Comparison of ENCODE assay signal across 20 cellular contexts in genomic region chr3:99854899-99855298, GRCh38. TPM values are rescaled to one million over a fixed set of nuclear protein-coding genes. Genes with fewer than 3 reads are reported as not detected.
DNase-seq lines count a peak whose midpoint lies in the region; ATAC-seq, FAIRE-seq and TF ChIP-seq lines count a peak whose summit lies in the region.
"Had no signal": no experiment of that assay in that cellular context is flagged by ENCODE, and none has a peak within 500 bp of the region (broad histone marks: within the 10 kb centered on the region; RNA-seq: fewer than 3 reads in every experiment).

No MANE protein-coding gene starts in this region.

- peaks cover 6% of the 10 kb centered on the region for H3K36me3 ChIP-seq in rectal smooth muscle tissue (ENCODE audit: control insufficient read depth, insufficient read depth, low read length)

- no peaks in the 10 kb centered on the region for H3K9me3 Mint-ChIP-seq in chondrocyte (ENCODE audit: low read depth)

- peak; percentile 58 for FAIRE-seq in GM12892 (lab: Jason Lieb, UNC)
- FAIRE-seq: G401.6, GM12878 had no signal

- peaks cover 21% of the 10 kb centered on the region for H3K36me3 Mint-ChIP-seq in chondrocyte (ENCODE audit: low read depth)
- H3K36me3 Mint-ChIP-seq: CD14-positive monocyte had no signal

- no peaks in the 10 kb centered on the region for H3K27me3 Mint-ChIP-seq in chondrocyte (ENCODE audit: low read depth)

- no peak overlapping the region for H3K4me3 ChIP-seq in rectal smooth muscle tissue (ENCODE audit: low read length)
- H3K4me3 ChIP-seq: GM12878, SK-N-MC had no signal

- H3K4me1 ChIP-seq in rectal smooth muscle tissue (ENCODE audit: control insufficient read depth, insufficient read depth, low read length) = peaks cover 23% of the 10 kb centered on the region

- TF ChIP-seq CTCF in chondrocyte (IDR thresholded peaks at IDR 0.05) = no peak

- H3K27me3 ChIP-seq in rectal smooth muscle tissue (ENCODE audit: control insufficient read depth, insufficient read depth, low read length) = no peaks in the 10 kb centered on the region

- H3K4me1 Mint-ChIP-seq in chondrocyte (ENCODE audit: low read depth) = peaks cover 76% of the 10 kb centered on the region
- H3K4me1 Mint-ChIP-seq: CD14-positive monocyte had no signal

- peak overlapping the region; percentile 37 for H3K27ac Mint-ChIP-seq in chondrocyte (ENCODE audit: unreplicated experiment)
- H3K27ac Mint-ChIP-seq: CD14-positive monocyte had no signal

- no peak for DNase-seq in GM12892 (ENCODE audit: insufficient read length)
- DNase-seq in NCI-H146 (lab: John Stamatoyannopoulos, UW) = peak; percentile 81
- DNase-seq in chondrocyte (ENCODE audit: low spot score) = no peak
- DNase-seq in C1 segment of cervical spinal cord (lab: John Stamatoyannopoulos, UW) = no peak
- no peak for DNase-seq in KG1 (lab: John Stamatoyannopoulos, UW)
- DNase-seq: Caco-2, DND-41, H7, IMR-90, Kasumi-1, NCI-H1105, NCI-H187, NCI-H510A, Right ventricle myocardium superior had no signal

- H3K27ac ChIP-seq in rectal smooth muscle tissue (ENCODE audit: low read depth, low read length) = peak overlapping the region; percentile 0
- H3K27ac ChIP-seq: SK-N-MC had no signal

- no peak overlapping the region for H3K4me3 Mint-ChIP-seq in chondrocyte (ENCODE audit: unreplicated experiment)
- H3K4me3 Mint-ChIP-seq: CD14-positive monocyte had no signal

- no peak for TF ChIP-seq POLR2A in GM12892 (IDR thresholded peaks at IDR 0.05; ENCODE audit: low read depth, low read length)

- ATAC-seq in GM19463 (IDR thresholded peaks at IDR 0.05; ENCODE audit: unreplicated experiment) = no peak
- ATAC-seq: GM12878 had no signal

- H3K9ac ChIP-seq in rectal smooth muscle tissue (ENCODE audit: low read length) = no peak overlapping the region

RNA-seq across cellular contexts. Expression of gene CMSS1, which starts 37.2 kb away (rescaled TPM):
- polyA plus RNA-seq in GM12892 (2012; ENCODE audit: missing spikeins) = 70.4 TPM
- total RNA-seq in chondrocyte = 19.5 to 57.6 TPM (median 22.3 TPM) in 3 replicates
